In the genomic region with DNA sequence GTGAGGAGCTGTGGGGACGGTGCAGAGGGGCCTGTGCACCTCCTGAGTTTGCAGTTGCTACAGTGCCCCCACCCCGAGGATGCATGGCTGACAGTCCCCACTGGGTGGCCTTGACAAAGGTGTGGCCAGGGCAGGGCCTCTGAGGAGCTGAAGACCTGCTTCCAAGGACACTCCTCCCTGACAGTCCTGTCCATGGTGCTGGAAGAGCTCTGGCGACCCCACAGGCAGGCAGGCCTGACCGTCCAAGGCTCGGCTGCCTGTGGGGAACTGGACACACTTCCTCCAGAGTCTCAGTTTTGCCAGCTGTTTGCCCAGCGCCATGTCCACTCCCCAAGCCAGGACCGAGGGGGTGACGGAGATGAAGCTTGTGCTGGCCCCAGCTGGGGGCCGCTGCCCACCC, we compare ENCODE assay signal across 26 cellular contexts. TPM values are rescaled to one million over a fixed set of nuclear protein-coding genes. Genes with fewer than 3 reads are reported as not detected.
DNase-seq lines count a peak whose midpoint lies in the region; ATAC-seq and TF ChIP-seq lines count a peak whose summit lies in the region.
"Had no signal": no experiment of that assay in that cellular context is flagged by ENCODE, and none has a peak within 500 bp of the region (broad histone marks: within the 10 kb centered on the region; RNA-seq: fewer than 3 reads in every experiment).

No MANE protein-coding gene starts in this region.

- ATAC-seq in left cardiac atrium = no peak
- ATAC-seq: lower lobe of right lung, Right ventricle myocardium inferior, upper lobe of right lung had no signal

- H3K9me3 ChIP-seq in cardiac muscle cell (ENCODE audit: low read depth) = no peaks in the 10 kb centered on the region
- H3K9me3 ChIP-seq in adipocyte (ENCODE audit: control insufficient read depth, low read length) = peaks cover 22% of the 10 kb centered on the region
- peaks cover 0 to 4% of the 10 kb centered on the region in 2 donors for H3K9me3 ChIP-seq in ovary
- peaks cover 0 to 3% (median 0%) of the 10 kb centered on the region in 3 donors for H3K9me3 ChIP-seq in adrenal gland (replicated peaks in 1 of 3)
- H3K9me3 ChIP-seq: BE2C had no signal

- H3K4me1 ChIP-seq in cardiac muscle cell (ENCODE audit: low read depth) = no peaks in the 10 kb centered on the region
- no peaks in the 10 kb centered on the region for H3K4me1 ChIP-seq in adipocyte (ENCODE audit: control insufficient read depth, insufficient read depth, low read length)
- no peaks in the 10 kb centered on the region for H3K4me1 ChIP-seq in ovary (ENCODE audit: insufficient read depth)
- no peaks in the 10 kb centered on the region for H3K4me1 ChIP-seq in adrenal gland (replicated peaks in 1 of 2)
- H3K4me1 ChIP-seq: BE2C, esophagus squamous epithelium, lower lobe of right lung, right atrium auricular region, upper lobe of right lung had no signal

- WGBS in ovary, 3 donors = 38 to 47% (median 47%) methylated on average over 8 to 9 of the region's 9 CpGs
- WGBS in adrenal gland, 4 donors = 54 to 75% (median 64%) methylated on average over 1 to 9 of the region's 9 CpGs

- H3K4me3 ChIP-seq in cardiac muscle cell = no peak overlapping the region
- H3K4me3 ChIP-seq in adipocyte (ENCODE audit: low read length) = no peak overlapping the region
- H3K4me3 ChIP-seq in ovary = no peak overlapping the region
- H3K4me3 ChIP-seq in adrenal gland = no peak overlapping the region
- H3K4me3 ChIP-seq: esophagus squamous epithelium, lower lobe of right lung, right atrium auricular region, upper lobe of right lung had no signal

- TF ChIP-seq POLR2A in ovary (IDR thresholded peaks at IDR 0.05) (no peak), adrenal gland (IDR thresholded peaks at IDR 0.05) (no peak)

- no peak overlapping the region for H3K9ac ChIP-seq in adipocyte (ENCODE audit: low read length)

- TF ChIP-seq CTCF in cardiac muscle cell (IDR thresholded peaks at IDR 0.05; ENCODE audit: low read depth, low read length) (no peak), ovary (IDR thresholded peaks at IDR 0.05) (no peak), adrenal gland (IDR thresholded peaks at IDR 0.05) (no peak)

- H3K27ac ChIP-seq in cardiac muscle cell = no peak overlapping the region
- no peak overlapping the region for H3K27ac ChIP-seq in ovary
- no peak overlapping the region for H3K27ac ChIP-seq in adrenal gland
- H3K27ac ChIP-seq: esophagus squamous epithelium, lower lobe of right lung, right atrium auricular region, upper lobe of right lung had no signal

- intact Hi-C loops in left cardiac atrium (cut with DNase I) (no loop called here), ovary (cut with DNase I) (no loop called here), adrenal gland (cut with DNase I) (no loop called here)

- DNase-seq in cardiac muscle cell (ENCODE audit: low read depth in 1 of 2, low spot score in 1 of 2) (peak; percentile 23 to 71), left cardiac atrium (no peak), adipocyte (ENCODE audit: low read depth) (peak; percentile 22), islet precursor cell (peak; percentile 71), ovary (no peak), T-helper 2 cell (no peak), adrenal gland (no peak)
- DNase-seq in activated CD4-positive, alpha-beta T cell treated with anti-CD3 and anti-CD28 coated beads, Interleukin-2, amount 50 U/mL, for 1 hour = no peak
- DNase-seq: 8988T; activated CD4-positive, alpha-beta T cell treated with anti-CD3 and anti-CD28 coated beads, Interleukin-2, amount 10 ng/mL, durations not matched to agents 24 days and 14 days; activated CD8-positive, alpha-beta memory T cell treated with anti-CD3 and anti-CD28 coated beads, Interleukin-2, amount 50 U/mL, for 48 hours; activated gamma-delta T cell; amniotic stem cell; BE2C; effector CD8-positive, alpha-beta T cell; esophagus squamous epithelium; KG1; lower lobe of right lung; NCI-H526 treated with DMSO at 0.1 percent for 48 hours; nucleus accumbens; stimulated activated CD4-positive, alpha-beta T cell treated with anti-CD3 and anti-CD28 coated beads, Interleukin-12 subunit alpha, Interleukin-12 subunit beta, amount 100 ng/mL, for 4 hours; stimulated activated CD8-positive, alpha-beta memory T cell treated with anti-CD3 and anti-CD28 coated beads, Interleukin-4, amount 100 ng/mL, for 48 hours; SW 1271; upper lobe of right lung had no signal

- H3K36me3 ChIP-seq in cardiac muscle cell (no peaks in the 10 kb centered on the region), adipocyte (ENCODE audit: control insufficient read depth, insufficient read depth, low read length, severe bottlenecking) (no peaks in the 10 kb centered on the region), ovary (no peaks in the 10 kb centered on the region), adrenal gland (replicated peaks in 1 of 2) (no peaks in the 10 kb centered on the region)
- H3K36me3 ChIP-seq: BE2C, esophagus squamous epithelium, lower lobe of right lung, right atrium auricular region, upper lobe of right lung had no signal

- TF ChIP-seq EP300 in ovary (IDR thresholded peaks at IDR 0.05) = no peak

- H3K27me3 ChIP-seq in cardiac muscle cell = no peaks in the 10 kb centered on the region
- peaks cover 13% of the 10 kb centered on the region for H3K27me3 ChIP-seq in adipocyte (replicated peaks; ENCODE audit: control insufficient read depth, insufficient read depth, low read length)
- H3K27me3 ChIP-seq in ovary = no peaks in the 10 kb centered on the region
- H3K27me3 ChIP-seq in adrenal gland = no peaks in the 10 kb centered on the region
- H3K27me3 ChIP-seq: BE2C, right atrium auricular region had no signal

RNA-seq across cellular contexts. Expression of a gene that starts 32.7 kb away (rescaled TPM):
- total RNA-seq in cardiac muscle cell (0.69 and 3.0 TPM in 2 replicates), left cardiac atrium (1 to 10 TPM; 1.3 to 1.6 TPM), ovary (1 to 10 TPM in 3 of 7 donors, under 1 TPM in 4; 0.35 to 1.5 (median 0.68) TPM), adrenal gland (10 to 100 TPM in 1 of 8 donors, 1 to 10 TPM in 3, under 1 TPM in 3, not detected in 1; 0.18 to 10.7 (median 1.1) TPM)
- polyA plus RNA-seq in cardiac muscle cell (1.2 and 2.7 TPM in 2 replicates), ovary (under 1 TPM; 0.22 to 0.52 TPM), adrenal gland (10 to 100 TPM in 1 of 3 donors, 1 to 10 TPM in 2; 2.0 to 24.5 (median 5.3) TPM)

Comparison
In these comparisons a context has a peak if more than half of its experiments do, and no peak if none do; other contexts are left out.
1. DNase-seq: peak in cardiac muscle cell (2 of 2), adipocyte (single experiment) and islet precursor cell (single experiment); none in left cardiac atrium (single experiment), ovary (0 of 5), activated CD4-positive, alpha-beta T cell treated with anti-CD3 and anti-CD28 coated beads, Interleukin-2, amount 50 U/mL, for 1 hour (single experiment), T-helper 2 cell (0 of 5) and adrenal gland (0 of 7).